ENCODE assay signal across 8 cellular contexts in genomic region chr2:100292022-100292580, GRCh38. TPM values are rescaled to one million over a fixed set of nuclear protein-coding genes. Genes with fewer than 3 reads are reported as not detected.
DNase-seq lines count a peak whose midpoint lies in the region; ATAC-seq and TF ChIP-seq lines count a peak whose summit lies in the region.

No MANE protein-coding gene starts in this region.

- intact Hi-C loops in esophagus squamous epithelium (cut with DNase I): no loop called here

- TF ChIP-seq EP300 in tibial nerve (IDR thresholded peaks at IDR 0.05): no peak

- H3K27me3 ChIP-seq in tibial nerve: no peaks in the 10 kb centered on the region
- H3K27me3 ChIP-seq in esophagus squamous epithelium: no peaks in the 10 kb centered on the region

- H3K27ac ChIP-seq in RWPE1: peak overlapping the region; percentile 30
- peak overlapping the region in 1 of 4 donors; percentile 9 for H3K27ac ChIP-seq in tibial nerve
- H3K27ac ChIP-seq in esophagus squamous epithelium: peak overlapping the region in 1 of 4 donors; percentile 43

- ATAC-seq in GM21381 (IDR thresholded peaks at IDR 0.05; ENCODE audit: unreplicated experiment): no peak

- no peaks in the 10 kb centered on the region for H3K4me1 ChIP-seq in tibial nerve
- H3K4me1 ChIP-seq in esophagus squamous epithelium: peaks cover 0 to 13% (median 0%) of the 10 kb centered on the region in 3 donors

- TF ChIP-seq CTCF in RWPE1 (conservative IDR thresholded peaks at IDR 0.05; ENCODE audit: low read depth) (no peak), astrocyte of the spinal cord (IDR thresholded peaks at IDR 0.05; ENCODE audit: low read depth, low read length) (no peak), tibial nerve (IDR thresholded peaks at IDR 0.05) (no peak), esophagus squamous epithelium (IDR thresholded peaks at IDR 0.05) (no peak)

- peak; percentile 70 for DNase-seq in NK-92 treated with Interleukin-12 subunit alpha and Interleukin-12 subunit beta, amount 100 ng/mL, for 24 hours (lab: John Stamatoyannopoulos, UW)
- no peak for DNase-seq in NK-92 (lab: John Stamatoyannopoulos, UW; ENCODE audit: unreplicated experiment)
- peak; percentile 74 for DNase-seq in RWPE1 (ENCODE audit: low spot score)
- DNase-seq in astrocyte of the spinal cord (ENCODE audit: low read depth, low spot score): peak; percentile 85
- peak; percentile 76 for DNase-seq in mucosa of gallbladder (ENCODE audit: low spot score)
- no peak for DNase-seq in tibial nerve (ENCODE audit: low spot score in 2 of 2)
- DNase-seq in esophagus squamous epithelium (lab: John Stamatoyannopoulos, UW): no peak

- no peak for TF ChIP-seq POLR2A in tibial nerve (IDR thresholded peaks at IDR 0.05)
- no peak for TF ChIP-seq POLR2A in esophagus squamous epithelium (IDR thresholded peaks at IDR 0.05)

- POLR2A ChIA-PET in RWPE1 (lab: Yijun Ruan, JAX; ENCODE audit: low non-redundant PET): no interaction called here

- CTCF ChIA-PET in RWPE1 (lab: Yijun Ruan, JAX): interaction anchor here (0.6 to 1.4 kb wide), 5 partner anchors 11 to 926 kb away, joined by 3 to 4 read pairs (median 4); no protein-coding TSS in a partner anchor

- 41 to 46% methylated on average over 4 of the region's 4 CpGs for WGBS in tibial nerve, 2 donors
- 23 to 37% methylated on average over 4 of the region's 4 CpGs for WGBS in esophagus squamous epithelium, 2 donors

- in situ Hi-C loops in astrocyte of the spinal cord (cut with HindIII; ENCODE audit: low sequenced_read_pairs): no loop called here

- H3K9me3 ChIP-seq in tibial nerve (no peaks in the 10 kb centered on the region), esophagus squamous epithelium (no peaks in the 10 kb centered on the region)

- H3K36me3 ChIP-seq in tibial nerve: peaks cover 0 to 8% (median 0%) of the 10 kb centered on the region in 3 donors
- H3K36me3 ChIP-seq in esophagus squamous epithelium: no peaks in the 10 kb centered on the region

- no peak overlapping the region for H3K4me3 ChIP-seq in astrocyte of the spinal cord (ENCODE audit: low read depth, low read length)
- H3K4me3 ChIP-seq in tibial nerve: no peak overlapping the region
- H3K4me3 ChIP-seq in esophagus squamous epithelium: no peak overlapping the region

RNA-seq across cellular contexts. Expression of gene LONRF2, which starts 30.2 kb away (rescaled TPM):
- 11.2 TPM for total RNA-seq in mucosa of gallbladder
- total RNA-seq in tibial nerve: 10 to 100 TPM; 10.5 to 13.1 (median 12.1) TPM
- total RNA-seq in esophagus squamous epithelium: 1 to 10 TPM in 2 of 4 donors, under 1 TPM in 2; 0.42 to 6.1 (median 1.0) TPM

Comparison
In these comparisons a context has a peak if more than half of its experiments do, and no peak if none do; other contexts are left out.
1. DNase-seq: peak in NK-92 treated with Interleukin-12 subunit alpha and Interleukin-12 subunit beta, amount 100 ng/mL, for 24 hours (single experiment), RWPE1 (single experiment), astrocyte of the spinal cord (single experiment) and mucosa of gallbladder (single experiment); none in NK-92 (single experiment), tibial nerve (0 of 2) and esophagus squamous epithelium (single experiment).